Comparison of ENCODE assay signal across 32 cellular contexts in genomic region chr10:96570983-96571964, GRCh38. TPM values are rescaled to one million over a fixed set of nuclear protein-coding genes. Genes with fewer than 3 reads are reported as not detected.
A peak's percentile ranks its signal among the peaks of the same experiment; 100 is the strongest.
DNase-seq lines count a peak whose midpoint lies in the region; ATAC-seq, FAIRE-seq and TF ChIP-seq lines count a peak whose summit lies in the region.
"Had no signal": no experiment of that assay in that cellular context is flagged by ENCODE, and none has a peak within 500 bp of the region (broad histone marks: within the 10 kb centered on the region; RNA-seq: fewer than 3 reads in every experiment).

No MANE protein-coding gene starts in this region.

- H2AFZ ChIP-seq in GM12878 (ENCODE audit: control insufficient read depth, low read depth, low read length) = no peak overlapping the region
- no peak overlapping the region for H2AFZ ChIP-seq in trophoblast cell (ENCODE audit: insufficient read depth, low read length, poor library complexity)
- no peak overlapping the region for H2AFZ ChIP-seq in SK-N-SH (ENCODE audit: low read depth)

- H3K4me1 ChIP-seq in left ventricle myocardium inferior (peaks cover 77% of the 10 kb centered on the region), GM12878 (ENCODE audit: control insufficient read depth, insufficient read depth, low read length) (0 out of 2 replicates have a peak, but pooled peaks cover 5% of the 10 kb centered on the region), trophoblast cell (ENCODE audit: control insufficient read depth in 1 of 2, insufficient read depth in 2 of 2, low read length in 2 of 2) (peaks cover 0 to 2% of the 10 kb centered on the region in 2 experiments), SK-N-SH (ENCODE audit: control insufficient read depth in 1 of 2, insufficient read depth in 2 of 2, low read depth in 1 of 2, low read length in 1 of 2) (peaks cover 0 to 2% of the 10 kb centered on the region in 2 experiments; a peak in 1 of 4 replicates)
- H3K4me1 ChIP-seq: foreskin keratinocyte had no signal

- H3K27ac ChIP-seq in left ventricle myocardium inferior (replicated peaks) (no peak overlapping the region), GM12878 (ENCODE audit: control insufficient read depth, insufficient read depth) (no peak overlapping the region), trophoblast cell (ENCODE audit: low read depth, low read length) (no peak overlapping the region), SK-N-SH (ENCODE audit: low read depth in 2 of 2, low read length in 1 of 2) (no peak overlapping the region; a peak in 1 of 4 replicates)
- H3K27ac ChIP-seq: esophagus squamous epithelium, foreskin keratinocyte, right lobe of liver, spleen had no signal

- BruUV-seq in GM12878 (replicated peaks; lab: Mats Ljungman, UMichigan) = no TSS peak

- RAD21 ChIA-PET in GM12878 (lab: Charles Lee; ENCODE audit: unreplicated experiment) = no interaction called here

- no peak overlapping the region for H2BK12ac ChIP-seq in trophoblast cell (ENCODE audit: low read length)

- H2BK5ac ChIP-seq in trophoblast cell (ENCODE audit: low read depth, low read length, poor library complexity) = no peak overlapping the region

- 98% methylated on average over 10 of the region's 10 CpGs for WGBS in GM12878 (ENCODE audit: insufficient coverage, insufficient replicate concordance, low lambda C conversion rate, missing lambda C conversion rate)
- WGBS in trophoblast cell (ENCODE audit: extremely low coverage, insufficient coverage, insufficient read length) = no CpG with 5 or more reads among the region's 10 CpGs
- 89% methylated on average over 10 of the region's 10 CpGs for WGBS in SK-N-SH (ENCODE audit: low lambda C conversion rate)

- no peak overlapping the region for H2AK5ac ChIP-seq in trophoblast cell (ENCODE audit: low read length)

- H3K9me3 ChIP-seq in left ventricle myocardium inferior (replicated peaks) = no peaks in the 10 kb centered on the region
- no peaks in the 10 kb centered on the region; the same call in 2 of the 3 replicates for H3K9me3 ChIP-seq in GM12878 (replicated peaks; ENCODE audit: control insufficient read depth, insufficient read depth, low read length)
- H3K9me3 ChIP-seq in trophoblast cell (ENCODE audit: insufficient read depth, low read depth, low read length) = no peaks in the 10 kb centered on the region
- no peaks in the 10 kb centered on the region for H3K9me3 ChIP-seq in SK-N-SH
- H3K9me3 ChIP-seq: esophagus squamous epithelium, MG63, right lobe of liver, spleen had no signal

- peaks cover 11% of the 10 kb centered on the region for H3K36me3 ChIP-seq in left ventricle myocardium inferior
- peaks cover 2 to 18% of the 10 kb centered on the region in 2 experiments for H3K36me3 ChIP-seq in GM12878 (ENCODE audit: control insufficient read depth in 2 of 2, insufficient read depth in 2 of 2, low read length in 1 of 2)
- peaks cover 7 to 16% of the 10 kb centered on the region in 2 experiments for H3K36me3 ChIP-seq in trophoblast cell (ENCODE audit: control insufficient read depth in 1 of 2, insufficient read depth in 2 of 2, low read length in 2 of 2)
- H3K36me3 ChIP-seq in SK-N-SH (replicated peaks in 1 of 2; ENCODE audit: control insufficient read depth in 1 of 2, insufficient read depth in 2 of 2, low read length in 1 of 2) = peaks cover 28 to 35% of the 10 kb centered on the region in 2 experiments

- peak overlapping the region; percentile 69 for H3K4ac ChIP-seq in trophoblast cell (ENCODE audit: low read depth, low read length)

- ATAC-seq in GM12878 = peak; percentile 26; the same call in 1 of the 3 replicates
- ATAC-seq: activated CD4-positive, alpha-beta T cell treated with anti-CD3 and anti-CD28 coated beads for 36 hours; activated CD8-positive, alpha-beta T cell treated with anti-CD3 and anti-CD28 coated beads for 36 hours; activated T-helper 17 cell treated with anti-CD3 and anti-CD28 coated beads, Interleukin-2, amount 50 U/mL, for 72 hours; foreskin keratinocyte; left lobe of liver; PC-3 had no signal

- POLR2A ChIA-PET in GM12878 (lab: Charles Lee) = no interaction called here
- POLR2A ChIA-PET in SK-N-SH (lab: Yijun Ruan, JAX) = no interaction called here

- CTCF ChIA-PET in GM12878 (lab: Yijun Ruan, JAX) (no interaction called here), SK-N-SH (lab: Yijun Ruan, JAX) (interaction anchor here (0.8 to 1.2 kb wide), 2 partner anchors 10 to 15 kb away, joined by 3 read pairs; no protein-coding TSS in a partner anchor)

- TF ChIP-seq EP300 in GM12878 (IDR thresholded peaks at IDR 0.05; ENCODE audit: borderline replicate concordance in 1 of 2, control insufficient read depth in 1 of 2, low read depth in 2 of 2, low read length in 2 of 2) = no peak
- no peak for TF ChIP-seq EP300 in SK-N-SH (IDR thresholded peaks at IDR 0.05; ENCODE audit: borderline replicate concordance in 1 of 2, low read depth in 1 of 2, low read length in 1 of 2)

- H2BK120ac ChIP-seq in trophoblast cell (ENCODE audit: insufficient read depth, low read length, poor library complexity) = no peak overlapping the region

- no peak for DNase-seq in left ventricle myocardium inferior
- no peak for DNase-seq in cardiac septum (ENCODE audit: low spot score)
- no peak for DNase-seq in GM12878 (ENCODE audit: low read depth, low spot score)
- peak; percentile 44 for DNase-seq in iPS DF 4.7 (ENCODE audit: extremely low read depth, low spot score)
- no peak for DNase-seq in trophoblast cell
- no peak for DNase-seq in DMS53 treated with DMSO at 0.1 percent for 48 hours (lab: John Stamatoyannopoulos, UW; ENCODE audit: unreplicated experiment)
- no peak for DNase-seq in G401 (ENCODE audit: low spot score)
- DNase-seq in SK-N-SH = no peak
- DNase-seq: activated CD4-positive, alpha-beta T cell treated with anti-CD3 and anti-CD28 coated beads for 36 hours; activated CD8-positive, alpha-beta T cell treated with anti-CD3 and anti-CD28 coated beads for 36 hours; activated naive CD4-positive, alpha-beta T cell treated with anti-CD3 and anti-CD28 coated beads, Interleukin-2, amount 10 ng/mL, durations not matched to agents 7 days and 5 days; amygdala; CD8-positive, alpha-beta memory T cell; esophagus squamous epithelium; foreskin keratinocyte; GOT3; head of caudate nucleus; KG1; MG63; NCI-H1105; NCI-H187; NCI-H524 treated with DMSO at 0.1 percent for 48 hours; PC-3; right lobe of liver; spleen; stimulated activated CD4-positive, alpha-beta T cell treated with anti-CD3 and anti-CD28 coated beads, Interleukin-2, amount 100 ng/mL, for 24 hours had no signal

- in situ Hi-C loops in GM12878 (cut with MboI) = no loop called here
- in situ Hi-C loops in G401 (cut with HindIII; ENCODE audit: low sequenced_read_pairs) = no loop called here

- no peak overlapping the region for H3K14ac ChIP-seq in trophoblast cell (ENCODE audit: low read length)

- H4K20me1 ChIP-seq in GM12878 (ENCODE audit: control insufficient read depth, insufficient read depth) (peaks cover 4% of the 10 kb centered on the region), SK-N-SH (ENCODE audit: insufficient read depth) (peaks cover 98% of the 10 kb centered on the region)

- TF ChIP-seq CTCF in left ventricle myocardium inferior (IDR thresholded peaks at IDR 0.05; ENCODE audit: borderline replicate concordance) = peak; percentile 16
- no peak for TF ChIP-seq CTCF in GM12878 (IDR thresholded peaks at IDR 0.05 in 2 of 3, conservative IDR thresholded peaks at IDR 0.05 in 1 of 3; ENCODE audit: control insufficient read depth in 2 of 3, extremely low read depth in 1 of 3, insufficient read depth in 1 of 3, low read depth in 3 of 3, low read length in 3 of 3)
- TF ChIP-seq CTCF in SK-N-SH (IDR thresholded peaks at IDR 0.05) = no peak

- no peaks in the 10 kb centered on the region for H3K79me1 ChIP-seq in trophoblast cell (ENCODE audit: low read length)

- intact Hi-C loops in left ventricle myocardium inferior (cut with micrococcal nuclease) = no loop called here
- intact Hi-C loops in cardiac septum (cut with DNase I) = no loop called here
- intact Hi-C loops in GM12878 (cut with micrococcal nuclease; ENCODE audit: unreplicated experiment) = no loop called here

- TF ChIP-seq RAD21 in GM12878 (IDR thresholded peaks at IDR 0.05; ENCODE audit: insufficient read depth, low read depth, low read length) (no peak), SK-N-SH (IDR thresholded peaks at IDR 0.05; ENCODE audit: low read length) (no peak)

- H3K4me3 ChIP-seq in left ventricle myocardium inferior (no peak overlapping the region), GM12878 (no peak overlapping the region), trophoblast cell (ENCODE audit: low read depth, low read length) (no peak overlapping the region), SK-N-SH (ENCODE audit: low read depth in 2 of 2, low read length in 1 of 2) (no peak overlapping the region)
- H3K4me3 ChIP-seq: esophagus squamous epithelium, MG63, right lobe of liver, spleen had no signal

- H3F3A ChIP-seq in SK-N-SH (replicated peaks; ENCODE audit: insufficient read depth) = peaks cover 2% of the 10 kb centered on the region

- SMC1A ChIA-PET in GM12878 (lab: Charles Lee; ENCODE audit: uncharacterized antibody, unreplicated experiment) = interaction anchor here (1.4 kb wide), 1 partner anchor 20 kb away, joined by 3 read pairs; no protein-coding TSS in a partner anchor

- H3K9me2 ChIP-seq in SK-N-SH = no peaks in the 10 kb centered on the region

- H4K91ac ChIP-seq in trophoblast cell (ENCODE audit: low read depth, low read length) = no peak overlapping the region

- no peak overlapping the region for H4K12ac ChIP-seq in trophoblast cell (ENCODE audit: low read depth, low read length)

- H3K4me2 ChIP-seq in GM12878 (ENCODE audit: control insufficient read depth, insufficient read depth) (no peak overlapping the region), trophoblast cell (ENCODE audit: low read length) (no peak overlapping the region), SK-N-SH (no peak overlapping the region)

- H3K18ac ChIP-seq in trophoblast cell (ENCODE audit: low read length) = no peak overlapping the region

- H3K23ac ChIP-seq in trophoblast cell (ENCODE audit: low read length) = peak overlapping the region; percentile 61

- no peak for FAIRE-seq in GM12878 (lab: Jason Lieb, UNC)
- FAIRE-seq: endometrium, GM12891 had no signal

- H3K9ac ChIP-seq in GM12878 (ENCODE audit: control insufficient read depth, insufficient read depth, low read length) = no peak overlapping the region
- H3K9ac ChIP-seq in trophoblast cell (ENCODE audit: low read length) = no peak overlapping the region
- no peak overlapping the region for H3K9ac ChIP-seq in SK-N-SH

- TF ChIP-seq POLR2A in GM12878 (IDR thresholded peaks at IDR 0.05; ENCODE audit: low read depth, low read length) = no peak

- H3K79me2 ChIP-seq in GM12878 (ENCODE audit: control insufficient read depth, insufficient read depth, low read length) (peaks cover 68% of the 10 kb centered on the region), trophoblast cell (ENCODE audit: control insufficient read depth, insufficient read depth, low read length, poor library complexity) (peaks cover 2% of the 10 kb centered on the region), SK-N-SH (ENCODE audit: insufficient read depth) (peaks cover 100% of the 10 kb centered on the region)

- H4K8ac ChIP-seq in trophoblast cell (ENCODE audit: low read depth, low read length) = no peak overlapping the region

- no peaks in the 10 kb centered on the region for H3K27me3 ChIP-seq in left ventricle myocardium inferior (ENCODE audit: low read depth)
- no peaks in the 10 kb centered on the region for H3K27me3 ChIP-seq in GM12878 (replicated peaks in 1 of 2; ENCODE audit: control insufficient read depth in 2 of 2, insufficient read depth in 2 of 2, low read length in 1 of 2)
- no peaks in the 10 kb centered on the region for H3K27me3 ChIP-seq in trophoblast cell (ENCODE audit: insufficient read depth, low read length)
- no peaks in the 10 kb centered on the region for H3K27me3 ChIP-seq in SK-N-SH (ENCODE audit: insufficient read depth)
- H3K27me3 ChIP-seq: esophagus squamous epithelium, foreskin keratinocyte, MG63, right lobe of liver, spleen had no signal

RNA-seq across cellular contexts. Expression of gene TM9SF3, which starts 15.5 kb away (rescaled TPM):
- total RNA-seq in left ventricle myocardium inferior = 61.3 TPM
- total RNA-seq in cardiac septum = 76.1 TPM
- total RNA-seq in GM12878 (2013; cell fraction: nucleolus; rRNA removed) = 109 TPM in 2 replicates
- 34.7 and 42.5 TPM in 2 replicates for total RNA-seq in GM12878 (2014; rRNA removed)
- 43.5 and 45.9 TPM in 2 replicates for total RNA-seq in GM12878 (2014; rRNA removed; fragmentation: Illumina TruSeq; extraction: Trizol)
- total RNA-seq in GM12878 (2021) = 65.9 and 71.5 TPM in 2 replicates
- 17.5 TPM for polyA plus RNA-seq in GM12878 (2011; ENCODE audit: low read depth)
- polyA plus RNA-seq in GM12878 (2011; rRNA removed) = 46.3 and 87.7 TPM in 2 replicates
- polyA plus RNA-seq in GM12878 (2011; cell fraction: cytosol; rRNA removed) = 20.9 and 40.4 TPM in 2 replicates
- 20.9 and 21.5 TPM in 2 replicates for polyA plus RNA-seq in GM12878 (2011; cell fraction: nucleus; rRNA removed)
- polyA plus RNA-seq in GM12878 (2012) = 35.8 and 41.6 TPM in 2 replicates
- polyA plus RNA-seq in GM12878 (2014; fragmentation: Illumina TruSeq; extraction: Trizol) = 46.8 and 69.3 TPM in 2 replicates
- polyA plus RNA-seq in GM12878 (2014; fragmentation: Nextera tagmentation; extraction: Ambion mirVana) = 10 to 100 TPM; 17.1 to 20.4 TPM
- polyA plus RNA-seq in GM12878 (2014; rRNA removed) = 23.5 and 26.5 TPM in 2 replicates
- polyA plus RNA-seq in GM12878 (2016; fragmentation: Nextera tagmentation; extraction: Ambion mirVana) = 10 to 100 TPM; 73.1 to 85.4 TPM
- polyA minus RNA-seq in GM12878 (2011; rRNA and poly(A)+ RNA removed) = 77.9 and 91.5 TPM in 2 replicates
- polyA minus RNA-seq in GM12878 (2011; cell fraction: cytosol; rRNA and poly(A)+ RNA removed) = 26.9 and 28.9 TPM in 2 replicates
- polyA minus RNA-seq in GM12878 (2011; cell fraction: nucleus; rRNA and poly(A)+ RNA removed) = 35.7 and 51.8 TPM in 2 replicates
- 90.7 and 96.7 TPM in 2 replicates for polyA plus RNA-seq in trophoblast cell (2013)
- 39.3 and 64.1 TPM in 2 replicates for total RNA-seq in G401 (2014; rRNA removed; shearing (Covaris generic))
- 24.9 and 57.0 TPM in 2 replicates for polyA plus RNA-seq in SK-N-SH (2012; rRNA removed)
- polyA plus RNA-seq in SK-N-SH (2012; cell fraction: cytosol; rRNA removed) = 46.9 and 48.6 TPM in 2 replicates
- polyA plus RNA-seq in SK-N-SH (2012; cell fraction: nucleus; rRNA removed) = 9.5 and 20.7 TPM in 2 replicates

RNA-seq across cellular contexts. Expression of gene TLL2, which starts 57.5 kb away (rescaled TPM):
- total RNA-seq in left ventricle myocardium inferior (7.0 TPM), cardiac septum (3.8 TPM), GM12878 (2014; rRNA removed) (0.33 and 0.34 TPM in 2 replicates), GM12878 (2014; rRNA removed; fragmentation: Illumina TruSeq; extraction: Trizol) (0.14 and 0.22 TPM in 2 replicates), GM12878 (2021) (0.51 and 0.72 TPM in 2 replicates)
- 1.0 and 1.1 TPM in 2 replicates for total RNA-seq in GM12878 (2013; cell fraction: nucleolus; rRNA removed)
- 0.03 TPM for polyA plus RNA-seq in GM12878 (2011; ENCODE audit: low read depth)
- polyA plus RNA-seq in GM12878 (2011; rRNA removed) (0.33 and 0.71 TPM in 2 replicates), GM12878 (2014; fragmentation: Illumina TruSeq; extraction: Trizol) (0.31 and 0.55 TPM in 2 replicates), GM12878 (2014; fragmentation: Nextera tagmentation; extraction: Ambion mirVana) (under 1 TPM; 0.02 to 0.29 TPM), GM12878 (2014; rRNA removed) (0.78 and 0.80 TPM in 2 replicates), GM12878 (2016; fragmentation: Nextera tagmentation; extraction: Ambion mirVana) (1 to 10 TPM; 1.5 to 2.1 TPM), SK-N-SH (2012; rRNA removed) (0.28 and 0.36 TPM in 2 replicates)
- 0.33 and 0.57 TPM in 2 replicates for polyA plus RNA-seq in GM12878 (2011; cell fraction: cytosol; rRNA removed)
- polyA plus RNA-seq in GM12878 (2011; cell fraction: nucleus; rRNA removed) = 1.2 and 1.8 TPM in 2 replicates
- 0.18 and 0.28 TPM in 2 replicates for polyA plus RNA-seq in GM12878 (2012)
- 0.29 and 0.52 TPM in 2 replicates for polyA minus RNA-seq in GM12878 (2011; rRNA and poly(A)+ RNA removed)
- polyA minus RNA-seq in GM12878 (2011; cell fraction: cytosol; rRNA and poly(A)+ RNA removed) = not detected in 2 replicates
- polyA minus RNA-seq in GM12878 (2011; cell fraction: nucleus; rRNA and poly(A)+ RNA removed) = 0.97 and 2.4 TPM in 2 replicates
- polyA plus RNA-seq in trophoblast cell (2013) = 0.22 and 0.29 TPM in 2 replicates
- total RNA-seq in G401 (2014; rRNA removed; shearing (Covaris generic)) = 0.37 and 0.44 TPM in 2 replicates
- polyA plus RNA-seq in SK-N-SH (2012; cell fraction: cytosol; rRNA removed) = 0.20 and 0.27 TPM in 2 replicates
- polyA plus RNA-seq in SK-N-SH (2012; cell fraction: nucleus; rRNA removed) = 1.1 and 1.2 TPM in 2 replicates
- total RNA-seq: activated T-helper 17 cell treated with anti-CD3 and anti-CD28 coated beads, Interleukin-2, amount 50 U/mL, for 72 hours; HT-29; left lobe of liver; mesenteric fat pad had no signal
- polyA plus RNA-seq: CD8-positive, alpha-beta memory T cell had no signal
